ENCODE assay signal across 9 cellular contexts in genomic region chr11:65182258-65183170, GRCh38. TPM values are rescaled to one million over a fixed set of nuclear protein-coding genes. Genes with fewer than 3 reads are reported as not detected.
A peak's percentile ranks its signal among the peaks of the same experiment; 100 is the strongest.
DNase-seq lines count a peak whose midpoint lies in the region; ATAC-seq, FAIRE-seq and TF ChIP-seq lines count a peak whose summit lies in the region.
"Had no signal": no experiment of that assay in that cellular context is flagged by ENCODE, and none has a peak within 500 bp of the region (broad histone marks: within the 10 kb centered on the region; RNA-seq: fewer than 3 reads in every experiment).

No MANE protein-coding gene starts in this region.

- DNase-seq in DMS 273 (lab: John Stamatoyannopoulos, UW; ENCODE audit: unreplicated experiment): peak; percentile 21
- no peak for DNase-seq in DMS 273 treated with DMSO at 0.1 percent for 48 hours (lab: John Stamatoyannopoulos, UW)
- peak; percentile 83 for DNase-seq in NCI-H146 (lab: John Stamatoyannopoulos, UW)
- no peak for DNase-seq in astrocyte (ENCODE audit: low read depth)
- DNase-seq in small intestine: peak; percentile 64
- no peak for DNase-seq in RPMI8226

- peak overlapping the region; percentile 94 for H3K4me2 ChIP-seq in astrocyte (ENCODE audit: low read length)

- H2AFZ ChIP-seq in astrocyte (ENCODE audit: low read depth, low read length): peak overlapping the region; percentile 73

- H3K9me3 Mint-ChIP-seq in astrocyte (ENCODE audit: unreplicated experiment): no peaks in the 10 kb centered on the region

- ATAC-seq in GM21515 (IDR thresholded peaks at IDR 0.05; ENCODE audit: unreplicated experiment): no peak

- H3K4me1 Mint-ChIP-seq in astrocyte (ENCODE audit: low read depth, unreplicated experiment): peaks cover 15% of the 10 kb centered on the region

- TF ChIP-seq CTCF in astrocyte (IDR thresholded peaks at IDR 0.05; ENCODE audit: insufficient read depth, low read depth, low read length): no peak

- H3K9me3 ChIP-seq in astrocyte (ENCODE audit: insufficient read depth, low read depth, low read length): no peaks in the 10 kb centered on the region
- no peaks in the 10 kb centered on the region for H3K9me3 ChIP-seq in iPS-18c (ENCODE audit: control insufficient read depth, insufficient read depth, low read length)
- H3K9me3 ChIP-seq in small intestine (ENCODE audit: control insufficient read depth, low read depth): no peaks in the 10 kb centered on the region

- 15 to 34% (median 29%) methylated on average over 21 to 23 of the region's 23 CpGs for WGBS in small intestine, 3 donors

- peak overlapping the region; percentile 92 for H3K9ac ChIP-seq in astrocyte (ENCODE audit: low read length)

- FAIRE-seq in astrocyte (lab: Jason Lieb, UNC) (no peak), small intestine (lab: Jason Lieb, UNC) (no peak)
- FAIRE-seq: A204.1 had no signal

- H3K27ac ChIP-seq in astrocyte (ENCODE audit: low read depth, low read length) (peak overlapping the region; percentile 48), small intestine (ENCODE audit: low read depth in 1 of 2, low read length in 1 of 2) (peak overlapping the region; percentile 86 to 93)

- peaks cover 45% of the 10 kb centered on the region for H4K20me1 ChIP-seq in astrocyte (ENCODE audit: insufficient read depth, low read length)

- H3K27ac Mint-ChIP-seq in astrocyte (ENCODE audit: unreplicated experiment): peak overlapping the region; percentile 89

- peaks cover 16% of the 10 kb centered on the region for H3K4me1 ChIP-seq in astrocyte (ENCODE audit: insufficient read depth, low read length)
- H3K4me1 ChIP-seq in small intestine (ENCODE audit: control insufficient read depth in 2 of 2, insufficient read depth in 1 of 2, low read depth in 1 of 2, low read length in 1 of 2): peaks cover 0 to 7% of the 10 kb centered on the region in 2 donors

- H3K36me3 ChIP-seq in astrocyte (ENCODE audit: insufficient read depth, low read length) (peaks cover 3% of the 10 kb centered on the region), small intestine (ENCODE audit: control insufficient read depth in 2 of 2, insufficient read depth in 2 of 2, low read length in 2 of 2) (peaks cover 0 to 6% of the 10 kb centered on the region in 2 donors)

- H3K4me3 ChIP-seq in astrocyte (ENCODE audit: insufficient read depth, low read depth, low read length) (peak overlapping the region; percentile 85), iPS-18c (ENCODE audit: insufficient read depth, low read depth, low read length) (peak overlapping the region; percentile 87), small intestine (ENCODE audit: low read depth in 1 of 2, low read length in 2 of 2) (peak overlapping the region; percentile 71 to 87)

- H3K4me3 Mint-ChIP-seq in astrocyte (ENCODE audit: unreplicated experiment): peak overlapping the region; percentile 99

- H3K27me3 ChIP-seq in astrocyte (ENCODE audit: insufficient read depth, low read length): no peaks in the 10 kb centered on the region
- H3K27me3 ChIP-seq in small intestine (ENCODE audit: control insufficient read depth in 2 of 2, insufficient read depth in 2 of 2, low read length in 2 of 2): no peaks in the 10 kb centered on the region

- peaks cover 38% of the 10 kb centered on the region for H3K79me2 ChIP-seq in astrocyte (ENCODE audit: insufficient read depth, low read length)

- H3K27me3 Mint-ChIP-seq in astrocyte (ENCODE audit: low read depth, unreplicated experiment): no peaks in the 10 kb centered on the region

- peaks cover 14% of the 10 kb centered on the region for H3K36me3 Mint-ChIP-seq in astrocyte (ENCODE audit: low read depth, unreplicated experiment)

RNA-seq across cellular contexts. Expression of gene CAPN1, which starts 0.8 kb away (rescaled TPM):
- 178 and 217 TPM in 2 replicates for total RNA-seq in astrocyte
- 100 to 1,000 TPM; 197 to 218 (median 212) TPM for polyA plus RNA-seq in small intestine

RNA-seq across cellular contexts. Expression of gene SPDYC, which starts 12.5 kb away (rescaled TPM):
- not detected in 2 replicates for total RNA-seq in astrocyte
- under 1 TPM in 1 of 3 donors, not detected in 2; 0.13 TPM for polyA plus RNA-seq in small intestine

RNA-seq across cellular contexts. Expression of gene SYVN1, which starts 48.2 kb away (rescaled TPM):
- 43.0 and 49.9 TPM in 2 replicates for total RNA-seq in astrocyte
- polyA plus RNA-seq in small intestine: 10 to 100 TPM; 10.5 to 26.7 (median 12.3) TPM

Comparison
In these comparisons a context has a peak if more than half of its experiments do, and no peak if none do; other contexts are left out.
1. DNase-seq: peak in DMS 273 (single experiment), NCI-H146 (single experiment) and small intestine (single experiment); none in DMS 273 treated with DMSO at 0.1 percent for 48 hours (single experiment), astrocyte (single experiment) and RPMI8226 (single experiment).
2. Peak in every context shown above with its lines, with median percentiles within 50 percentile points of each other: H3K4me3 ChIP-seq.